7 cellular contexts compared by ENCODE assay signal in genomic region chr19:23531976-23532375, GRCh38.
"Had no signal": no experiment of that assay in that cellular context is flagged by ENCODE, and none has a peak within 500 bp of the region (broad histone marks: within the 10 kb centered on the region; RNA-seq: fewer than 3 reads in every experiment).

No MANE protein-coding gene starts in this region.

- DNase-seq: IMR-90, KBM-7, KG1 had no signal

- H3K27ac ChIP-seq: HL-60, KMS-11 had no signal

- H3K4me3 ChIP-seq: K562 had no signal

- H3K4me2 ChIP-seq: KMS-11 had no signal

- H3K9ac ChIP-seq: KMS-11 had no signal

- ATAC-seq: HepG2, K562 had no signal
